8 cellular contexts compared by ENCODE assay signal in the genomic region with DNA sequence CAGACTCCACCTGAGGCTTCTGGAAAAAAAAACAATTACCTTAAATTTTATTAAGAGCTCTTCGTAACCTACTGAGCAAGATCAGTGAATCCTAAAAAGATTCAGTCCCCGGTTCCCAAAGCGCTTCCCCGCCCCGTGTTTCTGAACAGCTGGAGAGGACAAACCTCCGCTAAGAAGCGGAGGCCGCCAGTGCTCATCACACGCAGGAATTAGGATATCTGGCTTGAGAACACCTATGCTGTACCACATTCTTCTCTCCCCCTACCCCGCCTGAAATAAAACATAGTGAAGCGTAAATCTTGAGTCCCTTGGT. TPM values are rescaled to one million over a fixed set of nuclear protein-coding genes. Genes with fewer than 3 reads are reported as not detected.
DNase-seq lines count a peak whose midpoint lies in the region; ATAC-seq and TF ChIP-seq lines count a peak whose summit lies in the region.

No MANE protein-coding gene starts in this region.

- H3K36me3 Mint-ChIP-seq in activated T-cell treated with anti-CD3 and anti-CD28 coated beads, Interleukin-2, amount 50 U/mL, for 4 hours (ENCODE audit: insufficient read depth): peaks cover 10% of the 10 kb centered on the region

- in situ Hi-C loops in gastrocnemius medialis (cut with MboI; ENCODE audit: low sequenced_read_pairs in 4 of 4): loop anchor here in 1 of 4 donors (25.0 kb wide), 1 partner anchor 173 kb away; a partner anchor contains a TSS

- peak overlapping the region; percentile 97 for H3K4me3 Mint-ChIP-seq in activated T-cell treated with anti-CD3 and anti-CD28 coated beads, Interleukin-2, amount 50 U/mL, for 4 hours

- H3K36me3 ChIP-seq in cardiac muscle cell: no peaks in the 10 kb centered on the region
- no peaks in the 10 kb centered on the region for H3K36me3 ChIP-seq in gastrocnemius medialis

- H3K27me3 ChIP-seq in cardiac muscle cell (no peaks in the 10 kb centered on the region), gastrocnemius medialis (no peaks in the 10 kb centered on the region)

- DNase-seq in activated T-cell treated with anti-CD3 and anti-CD28 coated beads, Interleukin-2, amount 50 U/mL, for 4 hours: no peak
- DNase-seq in activated T-cell treated with anti-CD3 and anti-CD28 coated beads, Interleukin-2, amount 50 U/mL, for 1 hour: no peak
- DNase-seq in cardiac muscle cell (ENCODE audit: low read depth in 1 of 2, low spot score in 1 of 2): peak in 1 of 2 donors; percentile 13
- DNase-seq in gastrocnemius medialis: no peak
- DNase-seq in NCI-H1436 (lab: John Stamatoyannopoulos, UW): no peak
- no peak for DNase-seq in stimulated activated CD4-positive, alpha-beta T cell treated with anti-CD3 and anti-CD28 coated beads, Interleukin-1b, Interleukin-23, amount 100 ng/mL, for 48 hours

- H3K9me3 ChIP-seq in cardiac muscle cell (ENCODE audit: low read depth): no peaks in the 10 kb centered on the region
- no peaks in the 10 kb centered on the region for H3K9me3 ChIP-seq in gastrocnemius medialis

- TF ChIP-seq CTCF in VCaP (conservative IDR thresholded peaks at IDR 0.05) (no peak), cardiac muscle cell (IDR thresholded peaks at IDR 0.05; ENCODE audit: low read depth, low read length) (no peak), gastrocnemius medialis (IDR thresholded peaks at IDR 0.05 in 4 of 5, conservative IDR thresholded peaks at IDR 0.05 in 1 of 5) (no peak)

- peak overlapping the region; percentile 74 for H3K4me3 ChIP-seq in cardiac muscle cell
- H3K4me3 ChIP-seq in gastrocnemius medialis: peak overlapping the region; percentile 63 to 99 (median 87)

- TF ChIP-seq POLR2A in gastrocnemius medialis (IDR thresholded peaks at IDR 0.05): no peak

- no peak for ATAC-seq in activated T-cell treated with anti-CD3 and anti-CD28 coated beads, Interleukin-2, amount 50 U/mL, for 4 hours
- ATAC-seq in gastrocnemius medialis (peak in 1 of 2 donors; percentile 11), GM19397 (IDR thresholded peaks at IDR 0.05; ENCODE audit: unreplicated experiment) (no peak)

- intact Hi-C loops in gastrocnemius medialis (cut with DNase I; ENCODE audit: low total_unique reads): loop anchor here (1.0 to 2.0 kb wide), 3 partner anchors 52 to 379 kb away; a partner anchor contains a TSS

- peaks cover 27% of the 10 kb centered on the region for H3K4me1 Mint-ChIP-seq in activated T-cell treated with anti-CD3 and anti-CD28 coated beads, Interleukin-2, amount 50 U/mL, for 4 hours (ENCODE audit: low read depth)

- H3K4me1 ChIP-seq in cardiac muscle cell (ENCODE audit: low read depth) (peaks cover 16% of the 10 kb centered on the region), gastrocnemius medialis (peaks cover 20 to 25% of the 10 kb centered on the region in 2 donors)

- H3K27me3 Mint-ChIP-seq in activated T-cell treated with anti-CD3 and anti-CD28 coated beads, Interleukin-2, amount 50 U/mL, for 4 hours (ENCODE audit: low read depth): no peaks in the 10 kb centered on the region

- no peaks in the 10 kb centered on the region for H3K9me3 Mint-ChIP-seq in activated T-cell treated with anti-CD3 and anti-CD28 coated beads, Interleukin-2, amount 50 U/mL, for 4 hours

- H3K27ac ChIP-seq in VCaP (peak overlapping the region; percentile 92), cardiac muscle cell (no peak overlapping the region), gastrocnemius medialis (peak overlapping the region; percentile 42 to 92 (median 74))

RNA-seq across cellular contexts. Expression of a gene that starts 0.8 kb away (rescaled TPM):
- 10 to 100 TPM; 28.7 to 33.9 (median 29.9) TPM for total RNA-seq in activated T-cell treated with anti-CD3 and anti-CD28 coated beads, Interleukin-2, amount 50 U/mL, for 4 hours
- total RNA-seq in cardiac muscle cell (20.5 and 24.0 TPM in 2 replicates), gastrocnemius medialis (10 to 100 TPM; 18.1 to 49.7 (median 21.0) TPM)
- 25.6 and 27.0 TPM in 2 replicates for polyA plus RNA-seq in cardiac muscle cell

RNA-seq across cellular contexts. Expression of a gene that starts 52.0 kb away (rescaled TPM):
- total RNA-seq in activated T-cell treated with anti-CD3 and anti-CD28 coated beads, Interleukin-2, amount 50 U/mL, for 4 hours: 1,000 to 10,000 TPM; 1,385 to 1,509 (median 1,444) TPM
- 142 and 269 TPM in 2 replicates for total RNA-seq in cardiac muscle cell
- polyA plus RNA-seq in cardiac muscle cell: 598 and 1,021 TPM in 2 replicates
- total RNA-seq in gastrocnemius medialis: 100 to 1,000 TPM; 227 to 609 (median 488) TPM
